Comparison of ENCODE assay signal across 10 cellular contexts in the genomic region with DNA sequence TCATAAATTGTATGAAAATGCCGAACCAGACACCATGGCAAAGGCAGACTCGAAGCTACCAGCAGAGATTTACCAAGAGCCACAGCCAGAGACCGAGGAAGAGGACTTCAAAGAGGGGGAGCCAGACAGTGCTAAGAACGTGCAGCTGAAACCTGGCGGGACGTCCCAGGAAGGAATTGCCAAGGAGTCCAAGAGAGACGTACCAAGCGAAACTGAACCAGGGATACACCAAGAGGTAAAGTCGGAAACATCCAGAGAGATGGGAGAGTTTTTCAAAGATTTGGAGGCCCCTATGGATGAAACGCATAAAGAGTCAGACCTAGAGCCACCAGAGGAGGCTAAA. TPM values are rescaled to one million over a fixed set of nuclear protein-coding genes. Genes with fewer than 3 reads are reported as not detected.
A peak's percentile ranks its signal among the peaks of the same experiment; 100 is the strongest.
DNase-seq lines count a peak whose midpoint lies in the region; ATAC-seq, FAIRE-seq and TF ChIP-seq lines count a peak whose summit lies in the region.
"Had no signal": no experiment of that assay in that cellular context is flagged by ENCODE, and none has a peak within 500 bp of the region (broad histone marks: within the 10 kb centered on the region; RNA-seq: fewer than 3 reads in every experiment).

No MANE protein-coding gene starts in this region.

- H2AFZ ChIP-seq in HepG2 (ENCODE audit: low read length) = peak overlapping the region; percentile 78

- H3K36me3 ChIP-seq in HepG2 (replicated peaks in 1 of 2; ENCODE audit: control insufficient read depth in 1 of 2, insufficient read depth in 2 of 2, low read length in 2 of 2) (no peaks in the 10 kb centered on the region), urinary bladder (ENCODE audit: insufficient read depth) (peaks cover 1% of the 10 kb centered on the region)

- H3K36me3 Mint-ChIP-seq in activated T-cell treated with anti-CD3 and anti-CD28 coated beads, Interleukin-2, amount 50 U/mL, for 4 hours (ENCODE audit: insufficient read depth) = peaks cover 2% of the 10 kb centered on the region
- H3K36me3 Mint-ChIP-seq in activated T-cell treated with anti-CD3 and anti-CD28 coated beads, Interleukin-2, amount 50 U/mL, for 24 hours (ENCODE audit: low read depth) = peaks cover 32% of the 10 kb centered on the region

- ATAC-seq in activated T-cell treated with anti-CD3 and anti-CD28 coated beads, Interleukin-2, amount 50 U/mL, for 4 hours = peak; percentile 2 to 5
- ATAC-seq in HepG2 (peak; percentile 21), omental fat pad (ENCODE audit: low FRiP score) (no peak)

- H3K9me3 ChIP-seq in HepG2 (ENCODE audit: low read length) = no peaks in the 10 kb centered on the region

- H3K27me3 Mint-ChIP-seq in activated T-cell treated with anti-CD3 and anti-CD28 coated beads, Interleukin-2, amount 50 U/mL, for 4 hours (ENCODE audit: low read depth) = no peaks in the 10 kb centered on the region
- no peaks in the 10 kb centered on the region for H3K27me3 Mint-ChIP-seq in activated T-cell treated with anti-CD3 and anti-CD28 coated beads, Interleukin-2, amount 50 U/mL, for 24 hours

- intact Hi-C loops in HepG2 (cut with micrococcal nuclease; ENCODE audit: unreplicated experiment) = loop anchor here (1.0 to 5.0 kb wide), 3 partner anchors 40 to 80 kb away; a partner anchor contains a TSS

- CTCF ChIA-PET in HepG2 (lab: Yijun Ruan, JAX; ENCODE audit: low intra/inter-chr PET ratio, low total read pairs) = no interaction called here

- no TSS peak for BruUV-seq in HepG2 (replicated peaks; lab: Mats Ljungman, UMichigan)

- H3K4me2 ChIP-seq in HepG2 (ENCODE audit: low read depth, low read length) = peak overlapping the region; percentile 94

- H3K9me3 Mint-ChIP-seq in activated T-cell treated with anti-CD3 and anti-CD28 coated beads, Interleukin-2, amount 50 U/mL, for 4 hours = no peaks in the 10 kb centered on the region
- H3K9me3 Mint-ChIP-seq in activated T-cell treated with anti-CD3 and anti-CD28 coated beads, Interleukin-2, amount 50 U/mL, for 24 hours = no peaks in the 10 kb centered on the region

- H4K20me1 ChIP-seq in HepG2 (ENCODE audit: insufficient read depth, low read length) = no peaks in the 10 kb centered on the region

- no peak overlapping the region for H3K27ac Mint-ChIP-seq in activated T-cell treated with anti-CD3 and anti-CD28 coated beads, Interleukin-2, amount 50 U/mL, for 24 hours
- H3K27ac Mint-ChIP-seq: T-helper 2 cell treated with Interferon-gamma antibody and Interleukin-4, amounts not matched to agents 5 μg/mL and 100 μg/mL, for 36 hours had no signal

- peaks cover 11% of the 10 kb centered on the region for H3K79me2 ChIP-seq in HepG2 (ENCODE audit: insufficient read depth, low read length)

- FAIRE-seq in HepG2 (lab: Jason Lieb, UNC) = no peak
- FAIRE-seq: A204.1 had no signal

- H3K27me3 ChIP-seq in HepG2 (ENCODE audit: control insufficient read depth in 1 of 2, insufficient read depth in 2 of 2, low read length in 2 of 2) = no peaks in the 10 kb centered on the region

- TF ChIP-seq CTCF in astrocyte of the spinal cord (IDR thresholded peaks at IDR 0.05; ENCODE audit: low read depth, low read length) = no peak
- TF ChIP-seq CTCF in HepG2 (CRISPR knock-in tag; IDR thresholded peaks at IDR 0.05) = no peak
- no peak for TF ChIP-seq CTCF in omental fat pad (IDR thresholded peaks at IDR 0.05)

- peaks cover 48% of the 10 kb centered on the region for H3K4me1 ChIP-seq in HepG2 (ENCODE audit: insufficient read depth, low read length)
- no peaks in the 10 kb centered on the region for H3K4me1 ChIP-seq in urinary bladder (ENCODE audit: insufficient read depth)

- no peak for DNase-seq in activated T-cell treated with anti-CD3 and anti-CD28 coated beads, Interleukin-2, amount 50 U/mL, for 4 hours
- DNase-seq in activated T-cell treated with anti-CD3 and anti-CD28 coated beads, Interleukin-2, amount 50 U/mL, for 24 hours = no peak
- DNase-seq in astrocyte of the spinal cord (ENCODE audit: low read depth, low spot score) (no peak), HepG2 (ENCODE audit: low spot score) (no peak), dedifferentiated amniotic fluid mesenchymal stem cell (ENCODE audit: extremely low spot score) (no peak), omental fat pad (ENCODE audit: low spot score) (no peak), NCI-H524 treated with DMSO at 0.1 percent for 48 hours (lab: John Stamatoyannopoulos, UW) (no peak)

- under 1% methylated on average over 10 of the region's 10 CpGs for WGBS in HepG2 (ENCODE audit: low lambda C conversion rate)
- WGBS in urinary bladder = 12% methylated on average over 10 of the region's 10 CpGs

- peaks cover 31% of the 10 kb centered on the region for H3K4me1 Mint-ChIP-seq in activated T-cell treated with anti-CD3 and anti-CD28 coated beads, Interleukin-2, amount 50 U/mL, for 4 hours (ENCODE audit: low read depth)
- peaks cover 36% of the 10 kb centered on the region for H3K4me1 Mint-ChIP-seq in activated T-cell treated with anti-CD3 and anti-CD28 coated beads, Interleukin-2, amount 50 U/mL, for 24 hours (ENCODE audit: low read depth)

- no peak overlapping the region for H3K27ac ChIP-seq in HepG2 (ENCODE audit: extremely low read length, insufficient read depth, low read length)
- no peak overlapping the region for H3K27ac ChIP-seq in urinary bladder (ENCODE audit: low read depth)

- POLR2A ChIA-PET in HepG2 (lab: Yijun Ruan, JAX) = interaction anchor here (1.0 to 1.9 kb wide), 8 partner anchors 11 to 82 kb away, joined by 4 to 21 read pairs (median 5); a partner anchor contains a TSS

- in situ Hi-C loops in astrocyte of the spinal cord (cut with HindIII; ENCODE audit: low sequenced_read_pairs) = no loop called here
- in situ Hi-C loops in HepG2 (cut with HindIII; ENCODE audit: extremely low pct_ligation_motif_present, low pct_unique_long_range_greater_than_20kb) = no loop called here

- TF ChIP-seq EP300 in HepG2 (IDR thresholded peaks at IDR 0.05; ENCODE audit: low read depth in 2 of 2, low read length in 2 of 2) (no peak), HepG2 (CRISPR knock-in tag; IDR thresholded peaks at IDR 0.05; ENCODE audit: borderline replicate concordance) (no peak)

- no peak for TF ChIP-seq POLR2A in HepG2 (IDR thresholded peaks at IDR 0.05; ENCODE audit: insufficient read depth in 1 of 2, low read depth in 2 of 2, low read length in 2 of 2)

- TF ChIP-seq RAD21 in HepG2 (CRISPR knock-in tag; IDR thresholded peaks at IDR 0.05) = no peak

- H3K4me3 ChIP-seq in astrocyte of the spinal cord (ENCODE audit: low read depth, low read length) (peak overlapping the region; percentile 87), HepG2 (replicated peaks in 1 of 3; ENCODE audit: insufficient read depth in 1 of 3, low read depth in 2 of 3, low read length in 3 of 3) (peak overlapping the region; percentile 97 to 99 (median 99)), urinary bladder (ENCODE audit: low read depth, low read length) (peak overlapping the region; percentile 78)

- peak overlapping the region; percentile 88 for H3K9ac ChIP-seq in HepG2 (ENCODE audit: insufficient read depth, low read depth, low read length)

- no peak overlapping the region for H3K4me3 Mint-ChIP-seq in activated T-cell treated with anti-CD3 and anti-CD28 coated beads, Interleukin-2, amount 50 U/mL, for 4 hours
- H3K4me3 Mint-ChIP-seq in activated T-cell treated with anti-CD3 and anti-CD28 coated beads, Interleukin-2, amount 50 U/mL, for 24 hours = no peak overlapping the region
- H3K4me3 Mint-ChIP-seq: T-helper 2 cell treated with Interferon-gamma antibody and Interleukin-4, amounts not matched to agents 5 μg/mL and 100 μg/mL, for 36 hours had no signal

RNA-seq across cellular contexts. Expression of a gene that starts 0.3 kb away (rescaled TPM):
- total RNA-seq in activated T-cell treated with anti-CD3 and anti-CD28 coated beads, Interleukin-2, amount 50 U/mL, for 4 hours = under 1 TPM; 0.61 to 0.90 (median 0.82) TPM
- total RNA-seq in HepG2 (2016; rRNA removed; fragmentation: Illumina TruSeq; extraction: Trizol) (1.3 and 2.0 TPM in 2 replicates), urinary bladder (1.3 TPM), omental fat pad (1 to 10 TPM in 1 of 4 donors, under 1 TPM in 2, not detected in 1; 0.25 to 2.2 (median 0.84) TPM)
- total RNA-seq in HepG2 (2016; cell fraction: cytosol; rRNA removed; fragmentation: Illumina TruSeq; extraction: Trizol; ENCODE audit: low read depth) = 0.40 TPM in 1 of 2 replicates, not detected in the other
- 1.4 and 3.0 TPM in 2 replicates for total RNA-seq in HepG2 (2016; cell fraction: insoluble cytoplasmic fraction; rRNA removed; fragmentation: Illumina TruSeq; extraction: Trizol)
- total RNA-seq in HepG2 (2016; cell fraction: membrane; rRNA removed; fragmentation: Illumina TruSeq; extraction: Trizol) = 0.10 and 0.49 TPM in 2 replicates
- 1.1 TPM in 2 replicates for total RNA-seq in HepG2 (2016; cell fraction: nucleus; rRNA removed; fragmentation: Illumina TruSeq; extraction: Trizol)
- polyA plus RNA-seq in HepG2 (2011; rRNA removed) (0.09 TPM in 2 replicates), urinary bladder (0.44 TPM)
- polyA plus RNA-seq in HepG2 (2011; cell fraction: cytosol; rRNA removed) = 0.11 TPM in 1 of 2 replicates, not detected in the other
- 0.05 and 0.24 TPM in 2 replicates for polyA plus RNA-seq in HepG2 (2011; cell fraction: nucleus; rRNA removed)
- 0.05 TPM in 1 of 2 replicates, not detected in the other for polyA plus RNA-seq in HepG2 (2012)
- 0.11 TPM in 1 of 2 replicates, not detected in the other for polyA plus RNA-seq in HepG2 (2016; cell fraction: cytosol; fragmentation: Illumina TruSeq; extraction: Trizol; ENCODE audit: low read depth)
- 0.82 and 1.2 TPM in 2 replicates for polyA plus RNA-seq in HepG2 (2016; cell fraction: insoluble cytoplasmic fraction; fragmentation: Illumina TruSeq; extraction: Trizol; ENCODE audit: low read depth)
- polyA plus RNA-seq in HepG2 (2016; cell fraction: membrane; fragmentation: Illumina TruSeq; extraction: Trizol; ENCODE audit: low read depth) = 0.07 and 0.10 TPM in 2 replicates
- polyA plus RNA-seq in HepG2 (2016; cell fraction: nucleus; fragmentation: Illumina TruSeq; extraction: Trizol; ENCODE audit: insufficient read depth, low read depth) = 0.47 and 0.82 TPM in 2 replicates
- 0.51 TPM in 1 of 2 replicates, not detected in the other for polyA minus RNA-seq in HepG2 (2011; rRNA and poly(A)+ RNA removed; ENCODE audit: low replicate concordance)
- polyA minus RNA-seq in HepG2 (2011; cell fraction: cytosol; rRNA and poly(A)+ RNA removed) = not detected in 2 replicates
- 0.39 TPM in 1 of 2 replicates, not detected in the other for polyA minus RNA-seq in HepG2 (2011; cell fraction: nucleus; rRNA and poly(A)+ RNA removed)

RNA-seq across cellular contexts. Expression of a gene that starts 0.6 kb away (rescaled TPM):
- total RNA-seq in activated T-cell treated with anti-CD3 and anti-CD28 coated beads, Interleukin-2, amount 50 U/mL, for 4 hours = 10 to 100 TPM; 16.1 to 17.1 (median 16.2) TPM
- total RNA-seq in HepG2 (2016; rRNA removed; fragmentation: Illumina TruSeq; extraction: Trizol) = 11.7 and 17.5 TPM in 2 replicates
- total RNA-seq in HepG2 (2016; cell fraction: cytosol; rRNA removed; fragmentation: Illumina TruSeq; extraction: Trizol; ENCODE audit: low read depth) = 0.71 TPM in 2 replicates
- 11.1 and 18.2 TPM in 2 replicates for total RNA-seq in HepG2 (2016; cell fraction: insoluble cytoplasmic fraction; rRNA removed; fragmentation: Illumina TruSeq; extraction: Trizol)
- total RNA-seq in HepG2 (2016; cell fraction: membrane; rRNA removed; fragmentation: Illumina TruSeq; extraction: Trizol) = 4.1 and 4.7 TPM in 2 replicates
- 8.0 and 8.7 TPM in 2 replicates for total RNA-seq in HepG2 (2016; cell fraction: nucleus; rRNA removed; fragmentation: Illumina TruSeq; extraction: Trizol)
- 4.7 and 6.0 TPM in 2 replicates for polyA plus RNA-seq in HepG2 (2011; rRNA removed)
- polyA plus RNA-seq in HepG2 (2011; cell fraction: cytosol; rRNA removed) = 3.0 and 4.2 TPM in 2 replicates
- polyA plus RNA-seq in HepG2 (2011; cell fraction: nucleus; rRNA removed) = 2.7 and 3.4 TPM in 2 replicates
- 5.0 and 5.4 TPM in 2 replicates for polyA plus RNA-seq in HepG2 (2012)
- polyA plus RNA-seq in HepG2 (2016; cell fraction: cytosol; fragmentation: Illumina TruSeq; extraction: Trizol; ENCODE audit: low read depth) = 0.28 and 0.33 TPM in 2 replicates
- 10.5 and 10.6 TPM in 2 replicates for polyA plus RNA-seq in HepG2 (2016; cell fraction: insoluble cytoplasmic fraction; fragmentation: Illumina TruSeq; extraction: Trizol; ENCODE audit: low read depth)
- 1.5 and 1.7 TPM in 2 replicates for polyA plus RNA-seq in HepG2 (2016; cell fraction: membrane; fragmentation: Illumina TruSeq; extraction: Trizol; ENCODE audit: low read depth)
- 8.9 and 9.4 TPM in 2 replicates for polyA plus RNA-seq in HepG2 (2016; cell fraction: nucleus; fragmentation: Illumina TruSeq; extraction: Trizol; ENCODE audit: insufficient read depth, low read depth)
- 12.8 and 15.2 TPM in 2 replicates for polyA minus RNA-seq in HepG2 (2011; rRNA and poly(A)+ RNA removed; ENCODE audit: low replicate concordance)
- polyA minus RNA-seq in HepG2 (2011; cell fraction: cytosol; rRNA and poly(A)+ RNA removed) = 7.1 and 8.6 TPM in 2 replicates
- 5.3 and 7.1 TPM in 2 replicates for polyA minus RNA-seq in HepG2 (2011; cell fraction: nucleus; rRNA and poly(A)+ RNA removed)
- 12.3 TPM for total RNA-seq in urinary bladder
- polyA plus RNA-seq in urinary bladder = 6.3 TPM
- total RNA-seq in omental fat pad = 10 to 100 TPM; 10.1 to 15.8 (median 12.3) TPM

RNA-seq across cellular contexts. Expression of a gene that starts 45.9 kb away (rescaled TPM):
- under 1 TPM in 2 of 3 donors, not detected in 1; 0.15 to 0.18 TPM for total RNA-seq in activated T-cell treated with anti-CD3 and anti-CD28 coated beads, Interleukin-2, amount 50 U/mL, for 4 hours
- total RNA-seq in HepG2 (2016; rRNA removed; fragmentation: Illumina TruSeq; extraction: Trizol) = 0.24 TPM in 1 of 2 replicates, not detected in the other
- total RNA-seq in HepG2 (2016; cell fraction: cytosol; rRNA removed; fragmentation: Illumina TruSeq; extraction: Trizol; ENCODE audit: low read depth) = 0.20 and 0.35 TPM in 2 replicates
- 0.09 and 0.17 TPM in 2 replicates for total RNA-seq in HepG2 (2016; cell fraction: insoluble cytoplasmic fraction; rRNA removed; fragmentation: Illumina TruSeq; extraction: Trizol)
- total RNA-seq in HepG2 (2016; cell fraction: membrane; rRNA removed; fragmentation: Illumina TruSeq; extraction: Trizol) = 0.12 and 0.17 TPM in 2 replicates
- total RNA-seq in HepG2 (2016; cell fraction: nucleus; rRNA removed; fragmentation: Illumina TruSeq; extraction: Trizol) = 0.38 and 0.43 TPM in 2 replicates
- polyA plus RNA-seq in HepG2 (2011; rRNA removed) = 0.41 and 0.71 TPM in 2 replicates
- polyA plus RNA-seq in HepG2 (2011; cell fraction: cytosol; rRNA removed) = 0.08 and 0.10 TPM in 2 replicates
- polyA plus RNA-seq in HepG2 (2011; cell fraction: nucleus; rRNA removed) = 1.8 and 2.3 TPM in 2 replicates
- polyA plus RNA-seq in HepG2 (2012) = 0.65 and 0.83 TPM in 2 replicates
- polyA plus RNA-seq in HepG2 (2016; cell fraction: cytosol; fragmentation: Illumina TruSeq; extraction: Trizol; ENCODE audit: low read depth) = not detected in 2 replicates
- polyA plus RNA-seq in HepG2 (2016; cell fraction: insoluble cytoplasmic fraction; fragmentation: Illumina TruSeq; extraction: Trizol; ENCODE audit: low read depth) = 0.12 TPM in 1 of 2 replicates, not detected in the other
- polyA plus RNA-seq in HepG2 (2016; cell fraction: membrane; fragmentation: Illumina TruSeq; extraction: Trizol; ENCODE audit: low read depth) = 0.12 TPM in 1 of 2 replicates, not detected in the other
- polyA plus RNA-seq in HepG2 (2016; cell fraction: nucleus; fragmentation: Illumina TruSeq; extraction: Trizol; ENCODE audit: insufficient read depth, low read depth) = 0.67 and 1.4 TPM in 2 replicates
- polyA minus RNA-seq in HepG2 (2011; rRNA and poly(A)+ RNA removed; ENCODE audit: low replicate concordance) = 0.23 and 0.42 TPM in 2 replicates
- polyA minus RNA-seq in HepG2 (2011; cell fraction: cytosol; rRNA and poly(A)+ RNA removed) = not detected in 2 replicates
- 0.62 and 1.5 TPM in 2 replicates for polyA minus RNA-seq in HepG2 (2011; cell fraction: nucleus; rRNA and poly(A)+ RNA removed)
- 0.69 TPM for total RNA-seq in urinary bladder
- polyA plus RNA-seq in urinary bladder = 0.14 TPM
- total RNA-seq in omental fat pad = under 1 TPM in 2 of 4 donors, not detected in 2; 0.28 to 0.47 TPM

RNA-seq across cellular contexts. Expression of a gene that starts 56.6 kb away (rescaled TPM):
- 1 to 10 TPM; 5.5 to 9.2 (median 8.1) TPM for total RNA-seq in activated T-cell treated with anti-CD3 and anti-CD28 coated beads, Interleukin-2, amount 50 U/mL, for 4 hours
- total RNA-seq in HepG2 (2016; rRNA removed; fragmentation: Illumina TruSeq; extraction: Trizol) (26.9 and 27.6 TPM in 2 replicates), urinary bladder (11.4 TPM), omental fat pad (10 to 100 TPM; 18.9 to 34.2 (median 27.6) TPM)
- 6.7 and 6.9 TPM in 2 replicates for total RNA-seq in HepG2 (2016; cell fraction: cytosol; rRNA removed; fragmentation: Illumina TruSeq; extraction: Trizol; ENCODE audit: low read depth)
- total RNA-seq in HepG2 (2016; cell fraction: insoluble cytoplasmic fraction; rRNA removed; fragmentation: Illumina TruSeq; extraction: Trizol) = 26.1 and 26.7 TPM in 2 replicates
- total RNA-seq in HepG2 (2016; cell fraction: membrane; rRNA removed; fragmentation: Illumina TruSeq; extraction: Trizol) = 10.4 TPM in 2 replicates
- total RNA-seq in HepG2 (2016; cell fraction: nucleus; rRNA removed; fragmentation: Illumina TruSeq; extraction: Trizol) = 19.7 and 22.0 TPM in 2 replicates
- polyA plus RNA-seq in HepG2 (2011; rRNA removed) (14.4 and 15.7 TPM in 2 replicates), urinary bladder (17.8 TPM)
- polyA plus RNA-seq in HepG2 (2011; cell fraction: cytosol; rRNA removed) = 15.4 and 20.2 TPM in 2 replicates
- 25.0 and 27.1 TPM in 2 replicates for polyA plus RNA-seq in HepG2 (2011; cell fraction: nucleus; rRNA removed)
- polyA plus RNA-seq in HepG2 (2012) = 18.1 and 18.4 TPM in 2 replicates
- polyA plus RNA-seq in HepG2 (2016; cell fraction: cytosol; fragmentation: Illumina TruSeq; extraction: Trizol; ENCODE audit: low read depth) = 4.9 and 5.3 TPM in 2 replicates
- 29.6 and 30.1 TPM in 2 replicates for polyA plus RNA-seq in HepG2 (2016; cell fraction: insoluble cytoplasmic fraction; fragmentation: Illumina TruSeq; extraction: Trizol; ENCODE audit: low read depth)
- 7.6 and 9.5 TPM in 2 replicates for polyA plus RNA-seq in HepG2 (2016; cell fraction: membrane; fragmentation: Illumina TruSeq; extraction: Trizol; ENCODE audit: low read depth)
- polyA plus RNA-seq in HepG2 (2016; cell fraction: nucleus; fragmentation: Illumina TruSeq; extraction: Trizol; ENCODE audit: insufficient read depth, low read depth) = 20.3 and 23.0 TPM in 2 replicates
- 25.0 and 25.5 TPM in 2 replicates for polyA minus RNA-seq in HepG2 (2011; rRNA and poly(A)+ RNA removed; ENCODE audit: low replicate concordance)
- polyA minus RNA-seq in HepG2 (2011; cell fraction: cytosol; rRNA and poly(A)+ RNA removed) = 3.9 and 5.6 TPM in 2 replicates
- polyA minus RNA-seq in HepG2 (2011; cell fraction: nucleus; rRNA and poly(A)+ RNA removed) = 37.7 and 42.4 TPM in 2 replicates

RNA-seq across cellular contexts. Expression of a gene that starts 56.8 kb away (rescaled TPM):
- 10 to 100 TPM; 18.0 to 22.2 (median 19.2) TPM for total RNA-seq in activated T-cell treated with anti-CD3 and anti-CD28 coated beads, Interleukin-2, amount 50 U/mL, for 4 hours
- total RNA-seq in HepG2 (2016; rRNA removed; fragmentation: Illumina TruSeq; extraction: Trizol) = 7.9 and 15.9 TPM in 2 replicates
- total RNA-seq in HepG2 (2016; cell fraction: cytosol; rRNA removed; fragmentation: Illumina TruSeq; extraction: Trizol; ENCODE audit: low read depth) = 4.5 and 5.3 TPM in 2 replicates
- total RNA-seq in HepG2 (2016; cell fraction: insoluble cytoplasmic fraction; rRNA removed; fragmentation: Illumina TruSeq; extraction: Trizol) = 5.7 and 18.9 TPM in 2 replicates
- total RNA-seq in HepG2 (2016; cell fraction: membrane; rRNA removed; fragmentation: Illumina TruSeq; extraction: Trizol) = 5.6 and 9.7 TPM in 2 replicates
- 26.2 and 26.6 TPM in 2 replicates for total RNA-seq in HepG2 (2016; cell fraction: nucleus; rRNA removed; fragmentation: Illumina TruSeq; extraction: Trizol)
- polyA plus RNA-seq in HepG2 (2011; rRNA removed) = 15.3 and 17.7 TPM in 2 replicates
- 5.3 and 6.1 TPM in 2 replicates for polyA plus RNA-seq in HepG2 (2011; cell fraction: cytosol; rRNA removed)
- 104 and 129 TPM in 2 replicates for polyA plus RNA-seq in HepG2 (2011; cell fraction: nucleus; rRNA removed)
- polyA plus RNA-seq in HepG2 (2012) = 10.4 and 12.2 TPM in 2 replicates
- 5.4 and 5.6 TPM in 2 replicates for polyA plus RNA-seq in HepG2 (2016; cell fraction: cytosol; fragmentation: Illumina TruSeq; extraction: Trizol; ENCODE audit: low read depth)
- 10.3 and 13.4 TPM in 2 replicates for polyA plus RNA-seq in HepG2 (2016; cell fraction: insoluble cytoplasmic fraction; fragmentation: Illumina TruSeq; extraction: Trizol; ENCODE audit: low read depth)
- 8.1 and 9.6 TPM in 2 replicates for polyA plus RNA-seq in HepG2 (2016; cell fraction: membrane; fragmentation: Illumina TruSeq; extraction: Trizol; ENCODE audit: low read depth)
- polyA plus RNA-seq in HepG2 (2016; cell fraction: nucleus; fragmentation: Illumina TruSeq; extraction: Trizol; ENCODE audit: insufficient read depth, low read depth) = 96.8 and 106 TPM in 2 replicates
- polyA minus RNA-seq in HepG2 (2011; rRNA and poly(A)+ RNA removed; ENCODE audit: low replicate concordance) = 34.5 and 36.8 TPM in 2 replicates
- polyA minus RNA-seq in HepG2 (2011; cell fraction: cytosol; rRNA and poly(A)+ RNA removed) = 6.0 and 8.1 TPM in 2 replicates
- polyA minus RNA-seq in HepG2 (2011; cell fraction: nucleus; rRNA and poly(A)+ RNA removed) = 38.1 and 42.3 TPM in 2 replicates
- total RNA-seq in urinary bladder = 16.7 TPM
- 10.5 TPM for polyA plus RNA-seq in urinary bladder
- total RNA-seq in omental fat pad = 10 to 100 TPM; 14.3 to 23.3 (median 18.8) TPM
